ENCODE assay signal across 8 cellular contexts in genomic region chr22:36493690-36494110, GRCh38. TPM values are rescaled to one million over a fixed set of nuclear protein-coding genes. Genes with fewer than 3 reads are reported as not detected.
DNase-seq lines count a peak whose midpoint lies in the region; ATAC-seq and TF ChIP-seq lines count a peak whose summit lies in the region.
"Had no signal": no experiment of that assay in that cellular context is flagged by ENCODE, and none has a peak within 500 bp of the region (broad histone marks: within the 10 kb centered on the region; RNA-seq: fewer than 3 reads in every experiment).

No MANE protein-coding gene starts in this region.

- no peaks in the 10 kb centered on the region for H3K9me3 Mint-ChIP-seq in activated naive CD8-positive, alpha-beta T cell treated with anti-CD3 and anti-CD28 coated beads, Interleukin-2, amount 50 U/mL, for 24 hours

- no peak overlapping the region for H3K27ac ChIP-seq in mammary epithelial cell (ENCODE audit: insufficient read depth, low read depth, low read length)

- no peaks in the 10 kb centered on the region for H3K36me3 ChIP-seq in mammary epithelial cell (ENCODE audit: insufficient read depth, low read length)

- H2AFZ ChIP-seq in mammary epithelial cell (ENCODE audit: low read depth, low read length), result no peak overlapping the region

- H3K4me1 ChIP-seq in mammary epithelial cell (ENCODE audit: insufficient read depth, low read length), result no peaks in the 10 kb centered on the region

- H3K27ac Mint-ChIP-seq in activated naive CD8-positive, alpha-beta T cell treated with anti-CD3 and anti-CD28 coated beads, Interleukin-2, amount 50 U/mL, for 24 hours, result no peak overlapping the region

- H3K4me3 ChIP-seq in mammary epithelial cell (replicated peaks in 1 of 3; ENCODE audit: insufficient read depth in 1 of 3, low read depth in 2 of 3, low read length in 3 of 3), result no peak overlapping the region

- H3K4me1 Mint-ChIP-seq in activated naive CD8-positive, alpha-beta T cell treated with anti-CD3 and anti-CD28 coated beads, Interleukin-2, amount 50 U/mL, for 24 hours, result peaks cover 6% of the 10 kb centered on the region

- H3K27me3 ChIP-seq in mammary epithelial cell (ENCODE audit: insufficient read depth, low read length), result no peaks in the 10 kb centered on the region

- ATAC-seq in GM19324 (IDR thresholded peaks at IDR 0.05; ENCODE audit: low FRiP score, unreplicated experiment) (peak; percentile 50), HG03342 (IDR thresholded peaks at IDR 0.05; ENCODE audit: unreplicated experiment) (peak; percentile 64), GM19463 (IDR thresholded peaks at IDR 0.05; ENCODE audit: unreplicated experiment) (no peak)
- peak; percentile 65 for ATAC-seq in activated naive CD8-positive, alpha-beta T cell treated with anti-CD3 and anti-CD28 coated beads, Interleukin-2, amount 50 U/mL, for 24 hours
- peak; percentile 63 for ATAC-seq in stimulated activated naive CD8-positive, alpha-beta T cell treated with anti-CD3 and anti-CD28 coated beads, Interleukin-15, Interleukin-2, amounts not matched to agents 100 U/mL and 50 U/mL, for 24 hours

- no peak for TF ChIP-seq CTCF in mammary epithelial cell (conservative IDR thresholded peaks at IDR 0.05 in 1 of 2, IDR thresholded peaks at IDR 0.05 in 1 of 2; ENCODE audit: extremely low read depth in 1 of 2, insufficient read depth in 1 of 2, low read depth in 1 of 2, low read length in 2 of 2)

- intact Hi-C loops in mammary epithelial cell (cut with micrococcal nuclease), result no loop called here

- H3K27me3 Mint-ChIP-seq in activated naive CD8-positive, alpha-beta T cell treated with anti-CD3 and anti-CD28 coated beads, Interleukin-2, amount 50 U/mL, for 24 hours, result no peaks in the 10 kb centered on the region

- DNase-seq in activated naive CD8-positive, alpha-beta T cell treated with anti-CD3 and anti-CD28 coated beads, Interleukin-2, amount 50 U/mL, for 24 hours, result no peak
- DNase-seq in stimulated activated naive CD8-positive, alpha-beta T cell treated with anti-CD3 and anti-CD28 coated beads, Interleukin-15, Interleukin-2, amounts not matched to agents 100 U/mL and 50 U/mL, for 24 hours, result peak; percentile 22
- DNase-seq in mammary epithelial cell, result no peak
- no peak for DNase-seq in cortex of kidney (lab: John Stamatoyannopoulos, UW)
- DNase-seq: stimulated activated CD4-positive, alpha-beta T cell treated with anti-CD3 and anti-CD28 coated beads, Interleukin-2, amount 100 ng/mL, for 48 hours had no signal

- peak overlapping the region; percentile 24 for H3K4me3 Mint-ChIP-seq in activated naive CD8-positive, alpha-beta T cell treated with anti-CD3 and anti-CD28 coated beads, Interleukin-2, amount 50 U/mL, for 24 hours

- dilution Hi-C loops in mammary epithelial cell (cut with HindIII; ENCODE audit: low sequenced_read_pairs), result loop anchor here (5.0 kb wide), 1 partner anchor 34 kb away; the partner anchor contains the start of gene EIF3D

- H3K4me2 ChIP-seq in mammary epithelial cell (ENCODE audit: insufficient read depth, low read depth, low read length), result no peak overlapping the region

- H3K79me2 ChIP-seq in mammary epithelial cell (ENCODE audit: insufficient read depth, low read length), result no peaks in the 10 kb centered on the region

- H4K20me1 ChIP-seq in mammary epithelial cell (ENCODE audit: insufficient read depth, low read length), result no peaks in the 10 kb centered on the region

- H3K9ac ChIP-seq in mammary epithelial cell (ENCODE audit: insufficient read depth, low read length), result no peak overlapping the region

- WGBS in mammary epithelial cell (ENCODE audit: low coverage, missing lambda C conversion rate), result 94% methylated on average over 16 of the region's 16 CpGs

- BruUV-seq in mammary epithelial cell (replicated peaks; lab: Mats Ljungman, UMichigan), result no TSS peak

- in situ Hi-C loops in mammary epithelial cell (cut with MboI; ENCODE audit: low sequenced_read_pairs in 2 of 2), result loop anchor here (25.0 kb wide), 2 partner anchors 306 to 331 kb away; partner anchors contain the start of gene APOL3 (in 1 of the 2)

- H3K36me3 Mint-ChIP-seq in activated naive CD8-positive, alpha-beta T cell treated with anti-CD3 and anti-CD28 coated beads, Interleukin-2, amount 50 U/mL, for 24 hours (ENCODE audit: low read depth), result peaks cover 22% of the 10 kb centered on the region

- H3K9me3 ChIP-seq in mammary epithelial cell (replicated peaks; ENCODE audit: insufficient read depth, low read length), result no peaks in the 10 kb centered on the region

- CTCF ChIA-PET in mammary epithelial cell (lab: Charles Lee; ENCODE audit: low non-redundant PET), result no interaction called here

RNA-seq across cellular contexts. Expression of gene TXN2, which starts 12.3 kb away (rescaled TPM):
- total RNA-seq in mammary epithelial cell, result 10 to 100 TPM; 34.7 to 56.9 TPM
- polyA plus RNA-seq in mammary epithelial cell, result 127 TPM
- 136 TPM for polyA minus RNA-seq in mammary epithelial cell

RNA-seq across cellular contexts. Expression of gene FOXRED2, which starts 13.1 kb away (rescaled TPM):
- total RNA-seq in mammary epithelial cell, result 1 to 10 TPM; 5.8 to 7.4 TPM
- polyA plus RNA-seq in mammary epithelial cell, result 4.4 TPM
- polyA minus RNA-seq in mammary epithelial cell, result 12.1 TPM

RNA-seq across cellular contexts. Expression of gene EIF3D, which starts 35.3 kb away (rescaled TPM):
- total RNA-seq in mammary epithelial cell, result 100 to 1,000 TPM; 210 to 354 TPM
- polyA plus RNA-seq in mammary epithelial cell, result 497 TPM
- 395 TPM for polyA minus RNA-seq in mammary epithelial cell
